27 cellular contexts compared by ENCODE assay signal in genomic region chr1:239778221-239778813, GRCh38.
"Had no signal": no experiment of that assay in that cellular context is flagged by ENCODE, and none has a peak within 500 bp of the region (broad histone marks: within the 10 kb centered on the region; RNA-seq: fewer than 3 reads in every experiment).

No MANE protein-coding gene starts in this region.

- ATAC-seq: activated naive CD4-positive, alpha-beta T cell treated with anti-CD3 and anti-CD28 coated beads, Interleukin-2, amount 50 U/mL, for 72 hours; activated naive CD8-positive, alpha-beta T cell treated with anti-CD3 and anti-CD28 coated beads, Interleukin-2, amount 50 U/mL, for 24 hours; activated T-cell treated with anti-CD3 and anti-CD28 coated beads, Interleukin-2, amount 50 U/mL, for 4 hours had no signal

- DNase-seq: activated CD4-positive, alpha-beta memory T cell treated with anti-CD3 and anti-CD28 coated beads for 36 hours; activated CD4-positive, alpha-beta T cell treated with anti-CD3 and anti-CD28 coated beads, Interleukin-2, amount 10 ng/mL, durations not matched to agents 7 days and 5 days; activated CD4-positive, CD25-positive, alpha-beta regulatory T cell; activated CD8-positive, alpha-beta memory T cell treated with anti-CD3 and anti-CD28 coated beads for 24 hours; activated effector memory CD4-positive, alpha-beta T cell treated with anti-CD3 and anti-CD28 coated beads, Interleukin-2, amount 50 U/mL, for 16 hours; activated naive CD4-positive, alpha-beta T cell treated with Interleukin-2 at 50 U/mL for 16 hours; activated naive CD8-positive, alpha-beta T cell treated with anti-CD3 and anti-CD28 coated beads, Interleukin-2, amount 50 U/mL, for 24 hours; activated T-cell treated with anti-CD3 and anti-CD28 coated beads, Interleukin-2, amount 50 U/mL, for 4 hours; amniotic stem cell; brain microvascular endothelial cell; cerebellar nuclear complex; NCI-H1105 treated with DMSO at 0.1 percent for 48 hours; NCI-H1436 treated with DMSO at 0.1 percent for 48 hours; NCI-H187; NCI-H2081; NCI-H2227 treated with DMSO at 0.1 percent for 48 hours; NCI-H510A; NCI-H526 treated with DMSO at 0.1 percent for 48 hours; NCI-H82; NK-92 treated with Interleukin-12 subunit alpha and Interleukin-12 subunit beta, amount 100 ng/mL, for 24 hours; OCI-M1; Peyer's patch; Right ventricle myocardium superior; SJCRH30; SK-N-SH; T-helper 1 cell had no signal
